ENCODE assay signal across 27 cellular contexts in the genomic region with DNA sequence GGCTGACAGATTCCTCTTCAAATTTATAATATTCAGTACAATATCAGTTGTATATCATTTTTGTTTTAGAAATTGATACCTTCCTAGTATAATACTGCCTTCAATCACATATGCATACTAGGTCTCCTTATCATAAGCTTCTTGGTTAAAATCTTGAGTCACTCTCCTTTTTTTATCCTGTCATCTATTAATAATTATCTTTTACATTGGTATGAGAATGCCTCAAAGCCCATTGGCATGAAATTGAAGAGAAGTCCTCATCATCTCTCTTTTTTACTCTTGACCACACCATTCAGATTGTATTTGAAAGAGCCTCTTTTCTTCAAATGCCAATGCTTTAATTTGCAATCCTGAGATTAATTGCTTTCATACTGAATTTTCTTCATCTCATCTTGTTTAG.
"Had no signal": no experiment of that assay in that cellular context is flagged by ENCODE, and none has a peak within 500 bp of the region (broad histone marks: within the 10 kb centered on the region; RNA-seq: fewer than 3 reads in every experiment).

No MANE protein-coding gene starts in this region.

- H3K36me3 Mint-ChIP-seq: stimulated activated effector memory CD8-positive, alpha-beta T cell treated with anti-CD3 and anti-CD28 coated beads, Interleukin-12 subunit alpha, Interleukin-12 subunit beta, amount 100 ng/mL, for 72 hours; stimulated activated naive B cell treated with anti-CD40 and anti-IgM and Interleukin-4, amounts not matched to agents 10 μg/mL and 1 μg/mL and 100 μg/mL, for 72 hours had no signal

- ATAC-seq: natural killer cell treated with Interleukin-12 subunit alpha and Interleukin-12 subunit beta and Interleukin-15 and Interleukin-18, amount 100 ng/mL, for 72 hours; pancreas; right cardiac atrium; right lobe of liver; stimulated activated effector memory CD8-positive, alpha-beta T cell treated with anti-CD3 and anti-CD28 coated beads, Interleukin-12 subunit alpha, Interleukin-12 subunit beta, amount 100 ng/mL, for 72 hours; stimulated activated naive B cell treated with anti-CD40 and anti-IgM and Interleukin-4, amounts not matched to agents 10 μg/mL and 1 μg/mL and 100 μg/mL, for 72 hours had no signal

- H3K27me3 ChIP-seq: neutrophil, pancreas, right lobe of liver, sigmoid colon, stomach, thyroid gland, tibial nerve, upper lobe of left lung, vagina had no signal

- DNase-seq: nephron progenitor cell; nucleus accumbens; pancreas; right cardiac atrium; right lobe of liver; sigmoid colon; small intestine; stimulated activated CD4-positive, alpha-beta T cell treated with anti-CD3 and anti-CD28 coated beads, Interleukin-15, amount 100 ng/mL, for 24 hours; stimulated activated CD4-positive, alpha-beta T cell treated with anti-CD3 and anti-CD28 coated beads, Interleukin-2, amount 100 ng/mL, for 24 hours; stimulated activated CD4-positive, alpha-beta T cell treated with anti-CD3 and anti-CD28 coated beads, Interleukin-2, amount 100 ng/mL, for 48 hours; stimulated activated CD4-positive, alpha-beta T cell treated with anti-CD3 and anti-CD28 coated beads, Interleukin-4, amount 100 ng/mL, for 24 hours; stimulated activated naive B cell treated with anti-CD40 and anti-IgM and Interleukin-4, amounts not matched to agents 10 μg/mL and 1 μg/mL and 100 μg/mL, for 72 hours; stimulated activated naive CD4-positive, alpha-beta T cell treated with Interleukin-2 at 50 U/mL for 16 hours; stomach; thyroid gland; trophoblast cell; upper lobe of left lung had no signal

- FAIRE-seq: pancreas, small intestine, urothelium cell line had no signal

- H3K27ac Mint-ChIP-seq: natural killer cell treated with Interleukin-12 subunit alpha and Interleukin-12 subunit beta and Interleukin-15 and Interleukin-18, amount 100 ng/mL, for 72 hours; nephron progenitor cell; stimulated activated effector memory CD8-positive, alpha-beta T cell treated with anti-CD3 and anti-CD28 coated beads, Interleukin-12 subunit alpha, Interleukin-12 subunit beta, amount 100 ng/mL, for 72 hours; stimulated activated naive B cell treated with anti-CD40 and anti-IgM and Interleukin-4, amounts not matched to agents 10 μg/mL and 1 μg/mL and 100 μg/mL, for 72 hours; stimulated activated naive CD8-positive, alpha-beta T cell treated with anti-CD3 and anti-CD28 coated beads, Interleukin-15, Interleukin-2, amounts not matched to agents 100 ng/mL and 50 ng/mL, for 24 hours had no signal

- H3K27ac ChIP-seq: neutrophil, pancreas, prostate gland, right lobe of liver, sigmoid colon, stomach, thoracic aorta, thyroid gland, tibial nerve, upper lobe of left lung, vagina had no signal

- H3K9me3 Mint-ChIP-seq: nephron progenitor cell; neural crest cell; stimulated activated naive B cell treated with anti-CD40 and anti-IgM and Interleukin-4, amounts not matched to agents 10 μg/mL and 1 μg/mL and 100 μg/mL, for 72 hours had no signal

- H3K4me1 Mint-ChIP-seq: nephron progenitor cell; neural crest cell; stimulated activated effector memory CD8-positive, alpha-beta T cell treated with anti-CD3 and anti-CD28 coated beads, Interleukin-12 subunit alpha, Interleukin-12 subunit beta, amount 100 ng/mL, for 72 hours; stimulated activated naive B cell treated with anti-CD40 and anti-IgM and Interleukin-4, amounts not matched to agents 10 μg/mL and 1 μg/mL and 100 μg/mL, for 72 hours had no signal

- H3K4me3 Mint-ChIP-seq: natural killer cell treated with Interleukin-12 subunit alpha and Interleukin-12 subunit beta and Interleukin-15 and Interleukin-18, amount 100 ng/mL, for 72 hours; nephron progenitor cell; neural crest cell; stimulated activated effector memory CD8-positive, alpha-beta T cell treated with anti-CD3 and anti-CD28 coated beads, Interleukin-12 subunit alpha, Interleukin-12 subunit beta, amount 100 ng/mL, for 72 hours; stimulated activated naive B cell treated with anti-CD40 and anti-IgM and Interleukin-4, amounts not matched to agents 10 μg/mL and 1 μg/mL and 100 μg/mL, for 72 hours; stimulated activated naive CD8-positive, alpha-beta T cell treated with anti-CD3 and anti-CD28 coated beads, Interleukin-15, Interleukin-2, amounts not matched to agents 100 ng/mL and 50 ng/mL, for 24 hours had no signal

- H3K27me3 Mint-ChIP-seq: natural killer cell treated with Interleukin-12 subunit alpha and Interleukin-12 subunit beta and Interleukin-15 and Interleukin-18, amount 100 ng/mL, for 72 hours; stimulated activated naive B cell treated with anti-CD40 and anti-IgM and Interleukin-4, amounts not matched to agents 10 μg/mL and 1 μg/mL and 100 μg/mL, for 72 hours; stimulated activated naive CD8-positive, alpha-beta T cell treated with anti-CD3 and anti-CD28 coated beads, Interleukin-15, Interleukin-2, amounts not matched to agents 100 ng/mL and 50 ng/mL, for 24 hours had no signal

- H3K9me3 ChIP-seq: neutrophil, pancreas, prostate gland, right lobe of liver, sigmoid colon, stomach, thoracic aorta, thyroid gland, tibial nerve, upper lobe of left lung, vagina had no signal
